Comparison of ENCODE assay signal across 8 cellular contexts in the genomic region with DNA sequence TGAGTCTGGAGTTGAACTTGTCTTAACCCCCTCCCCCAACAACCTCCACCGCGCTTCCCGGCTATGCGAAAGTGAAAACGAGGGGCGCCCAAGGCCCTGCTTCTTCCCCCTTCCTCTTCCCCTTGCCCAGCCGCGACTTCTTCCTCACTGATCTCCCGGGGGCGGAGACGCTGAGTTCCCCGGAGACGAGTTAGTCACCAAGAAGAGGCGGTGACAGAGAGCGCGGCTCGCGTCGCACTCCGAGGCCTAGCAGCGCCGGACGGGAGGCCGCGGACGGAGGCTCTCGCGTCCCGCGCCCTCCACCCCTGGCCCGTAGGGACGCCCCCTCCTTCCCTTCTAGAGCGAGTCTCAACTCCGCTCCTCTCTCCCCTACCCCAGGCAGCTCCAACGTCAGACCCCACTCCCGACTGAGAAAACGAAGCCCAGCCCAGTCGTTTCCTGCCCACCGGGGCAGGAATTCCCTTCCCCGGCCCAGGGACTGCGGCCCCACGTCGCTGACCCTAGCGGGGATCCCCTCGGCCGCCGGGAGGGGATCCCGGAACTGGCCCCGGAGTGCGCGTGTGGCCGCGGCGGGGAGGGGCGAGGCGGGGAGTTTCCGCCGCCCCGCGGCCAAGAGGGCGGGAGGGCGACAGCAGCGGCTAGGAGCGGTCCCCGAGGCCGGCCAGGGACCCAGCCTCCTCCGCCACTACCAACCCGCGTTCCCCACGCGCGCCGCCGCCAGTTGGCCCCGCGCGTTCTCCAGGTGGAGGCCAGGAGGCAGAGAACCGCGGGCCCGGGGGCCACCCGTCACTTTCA. TPM values are rescaled to one million over a fixed set of nuclear protein-coding genes. Genes with fewer than 3 reads are reported as not detected.
DNase-seq lines count a peak whose midpoint lies in the region; ATAC-seq and TF ChIP-seq lines count a peak whose summit lies in the region.

No MANE protein-coding gene starts in this region.

- TF ChIP-seq POLR2A in ovary (IDR thresholded peaks at IDR 0.05) (peak; percentile 50), tibial nerve (IDR thresholded peaks at IDR 0.05) (peak; percentile 25 to 46)

- peak overlapping the region; percentile 96 for H3K4me3 ChIP-seq in GM23248
- H3K4me3 ChIP-seq in ovary, result peak overlapping the region; percentile 80
- peak overlapping the region; percentile 71 to 98 (median 88) for H3K4me3 ChIP-seq in tibial nerve

- intact Hi-C loops in Right ventricle myocardium inferior (cut with DNase I), result loop anchor here (2.0 to 10.0 kb wide), 3 partner anchors 109 to 251 kb away; partner anchors contain the start of genes CFL2, PPP2R3C, PRORP and SRP54
- intact Hi-C loops in ovary (cut with DNase I), result no loop called here

- H3K9me3 ChIP-seq in GM23248 (ENCODE audit: low read depth) (no peaks in the 10 kb centered on the region), KOPT-K1 (ENCODE audit: insufficient read depth, low read length, poor library complexity, severe bottlenecking) (no peaks in the 10 kb centered on the region), ovary (no peaks in the 10 kb centered on the region), tibial nerve (no peaks in the 10 kb centered on the region)

- DNase-seq in GF-D8 (lab: John Stamatoyannopoulos, UW) (peak; percentile 90), GM23248 (peak; percentile 89), Right ventricle myocardium inferior (ENCODE audit: missing footprints) (peak; percentile 96), ovary (peak; percentile 64 to 77 (median 72)), tibial nerve (ENCODE audit: low spot score in 2 of 2) (peak; percentile 62 to 78)
- peak; percentile 82 to 93 for DNase-seq in activated naive CD4-positive, alpha-beta T cell treated with anti-CD3 and anti-CD28 coated beads, Interleukin-2, amount 50 U/mL, for 72 hours (ENCODE audit: low spot score in 2 of 2)

- no peaks in the 10 kb centered on the region for H4K20me1 ChIP-seq in GM23248 (ENCODE audit: insufficient read depth)

- H3K27me3 ChIP-seq in GM23248 (replicated peaks; ENCODE audit: insufficient read depth) (no peaks in the 10 kb centered on the region), ovary (no peaks in the 10 kb centered on the region), tibial nerve (no peaks in the 10 kb centered on the region)

- ATAC-seq in SK-N-SH treated with all-trans-retinoic acid at 6 μM for 48 hours, result peak; percentile 68
- ATAC-seq in activated naive CD4-positive, alpha-beta T cell treated with anti-CD3 and anti-CD28 coated beads, Interleukin-2, amount 50 U/mL, for 72 hours, result peak; percentile 85
- ATAC-seq in Right ventricle myocardium inferior, result peak; percentile 86

- H3K9ac ChIP-seq in GM23248, result peak overlapping the region; percentile 97

- peaks cover 29% of the 10 kb centered on the region for H3F3A ChIP-seq in GM23248 (ENCODE audit: insufficient read depth)

- H3K9me3 Mint-ChIP-seq in activated naive CD4-positive, alpha-beta T cell treated with anti-CD3 and anti-CD28 coated beads, Interleukin-2, amount 50 U/mL, for 72 hours, result no peaks in the 10 kb centered on the region

- no peaks in the 10 kb centered on the region for H3K36me3 ChIP-seq in GM23248 (ENCODE audit: low read depth)
- H3K36me3 ChIP-seq in KOPT-K1 (ENCODE audit: insufficient read depth, low read length), result peaks cover 30% of the 10 kb centered on the region
- H3K36me3 ChIP-seq in ovary, result no peaks in the 10 kb centered on the region
- H3K36me3 ChIP-seq in tibial nerve, result no peaks in the 10 kb centered on the region

- peak overlapping the region; percentile 96 for H3K4me2 ChIP-seq in GM23248 (ENCODE audit: unreplicated experiment)

- TF ChIP-seq EP300 in ovary (IDR thresholded peaks at IDR 0.05), result no peak
- TF ChIP-seq EP300 in tibial nerve (IDR thresholded peaks at IDR 0.05), result peak; percentile 35 to 82

- TF ChIP-seq CTCF in ovary (IDR thresholded peaks at IDR 0.05), result peak in 2 of 3 donors; percentile 15 to 18
- peak in 1 of 5 experiments; percentile 38 for TF ChIP-seq CTCF in tibial nerve (IDR thresholded peaks at IDR 0.05)

- H3K36me3 Mint-ChIP-seq in activated naive CD4-positive, alpha-beta T cell treated with anti-CD3 and anti-CD28 coated beads, Interleukin-2, amount 50 U/mL, for 72 hours, result peaks cover 16 to 24% of the 10 kb centered on the region in 2 donors

- in situ Hi-C loops in GM23248 (cut with MboI), result no loop called here

- 0 to 1% methylated on average over 47 to 70 of the region's 81 CpGs for WGBS in GM23248 (ENCODE audit: low coverage in 1 of 2, low lambda C conversion rate in 2 of 2, missing lambda C conversion rate in 2 of 2), 2 experiments
- 0 to 1% (median 0%) methylated on average over 64 to 81 of the region's 81 CpGs for WGBS in ovary, 3 donors
- 0 to 1% methylated on average over 41 to 69 of the region's 81 CpGs for whole genome bisulfite sequencing in tibial nerve, 2 donors

- H3K79me2 ChIP-seq in GM23248 (ENCODE audit: insufficient read depth), result peaks cover 63% of the 10 kb centered on the region

- no peaks in the 10 kb centered on the region for H3K9me2 ChIP-seq in GM23248 (ENCODE audit: insufficient read depth)

- peak overlapping the region; percentile 97 for H3K27ac ChIP-seq in GM23248
- H3K27ac ChIP-seq in KOPT-K1 (ENCODE audit: low read depth, low read length, poor library complexity, severe bottlenecking), result peak overlapping the region; percentile 97
- peak overlapping the region; percentile 91 to 99 for H3K27ac ChIP-seq in ovary
- peak overlapping the region; percentile 96 to 100 (median 99) for H3K27ac ChIP-seq in tibial nerve

- H3K27ac Mint-ChIP-seq in activated naive CD4-positive, alpha-beta T cell treated with anti-CD3 and anti-CD28 coated beads, Interleukin-2, amount 50 U/mL, for 72 hours, result peak overlapping the region; percentile 96 to 99

- peak overlapping the region; percentile 92 for H2AFZ ChIP-seq in GM23248

- peaks cover 15% of the 10 kb centered on the region for H3K4me1 ChIP-seq in GM23248 (ENCODE audit: insufficient read depth)
- no peaks in the 10 kb centered on the region for H3K4me1 ChIP-seq in ovary (ENCODE audit: insufficient read depth)
- H3K4me1 ChIP-seq in tibial nerve, result peaks cover 0 to 27% (median 5%) of the 10 kb centered on the region in 4 donors

TF ChIP-seq in SK-N-SH treated with all-trans-retinoic acid at 6 μM for 48 hours, 23 proteins besides CTCF, POLR2A, EP300 and RAD21:
- TF ChIP-seq POU6F1 (CRISPR knock-in tag; IDR thresholded peaks at IDR 0.05; ENCODE audit: borderline replicate concordance, low read depth) (no peak), GLIS3 (CRISPR knock-in tag; IDR thresholded peaks at IDR 0.05) (0 out of 2 replicates have a peak, but pooled peaks have one; percentile 47), ZFP3 (CRISPR knock-in tag; IDR thresholded peaks at IDR 0.05) (peak; percentile 16; the same call in 1 of the 2 replicates), TCF4 (CRISPR knock-in tag; IDR thresholded peaks at IDR 0.05; ENCODE audit: borderline replicate concordance) (no peak)
- TF ChIP-seq, protein P1, sequence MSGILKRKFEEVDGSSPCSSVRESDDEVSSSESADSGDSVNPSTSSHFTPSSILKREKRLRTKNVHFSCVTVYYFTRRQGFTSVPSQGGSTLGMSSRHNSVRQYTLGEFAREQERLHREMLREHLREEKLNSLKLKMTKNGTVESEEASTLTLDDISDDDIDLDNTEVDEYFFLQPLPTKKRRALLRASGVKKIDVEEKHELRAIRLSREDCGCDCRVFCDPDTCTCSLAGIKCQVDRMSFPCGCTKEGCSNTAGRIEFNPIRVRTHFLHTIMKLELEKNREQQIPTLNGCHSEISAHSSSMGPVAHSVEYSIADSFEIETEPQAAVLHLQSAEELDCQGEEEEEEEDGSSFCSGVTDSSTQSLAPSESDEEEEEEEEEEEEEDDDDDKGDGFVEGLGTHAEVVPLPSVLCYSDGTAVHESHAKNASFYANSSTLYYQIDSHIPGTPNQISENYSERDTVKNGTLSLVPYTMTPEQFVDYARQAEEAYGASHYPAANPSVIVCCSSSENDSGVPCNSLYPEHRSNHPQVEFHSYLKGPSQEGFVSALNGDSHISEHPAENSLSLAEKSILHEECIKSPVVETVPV (CRISPR knock-in tag; IDR thresholded peaks at IDR 0.05), result no peak

RNA-seq across cellular contexts. Expression of gene BAZ1A, which starts 1.4 kb away (rescaled TPM):
- total RNA-seq in GM23248 (2014; rRNA removed; shearing (Covaris generic)), result 12.4 and 13.8 TPM in 2 replicates
- 9.4 and 9.6 TPM in 2 replicates for polyA plus RNA-seq in GM23248 (2016; fragmentation: Nextera tagmentation; extraction: Ambion mirVana)
- total RNA-seq in activated naive CD4-positive, alpha-beta T cell treated with anti-CD3 and anti-CD28 coated beads, Interleukin-2, amount 50 U/mL, for 72 hours, result 10 to 100 TPM; 61.0 to 71.7 TPM
- 5.6 TPM for total RNA-seq in Right ventricle myocardium inferior
- 10 to 100 TPM; 12.5 to 30.1 (median 17.9) TPM for total RNA-seq in ovary
- polyA plus RNA-seq in ovary, result 10 to 100 TPM; 10.4 to 14.2 TPM
- total RNA-seq in tibial nerve, result 10 to 100 TPM; 26.0 to 32.6 (median 31.0) TPM

Comparison
In these comparisons a context has a peak if more than half of its experiments do, and no peak if none do; other contexts are left out.
1. Peak in every context shown above with its lines: DNase-seq, ATAC-seq, H3K4me3 ChIP-seq and H3K27ac ChIP-seq.